ENCODE assay signal across 10 cellular contexts in the genomic region with DNA sequence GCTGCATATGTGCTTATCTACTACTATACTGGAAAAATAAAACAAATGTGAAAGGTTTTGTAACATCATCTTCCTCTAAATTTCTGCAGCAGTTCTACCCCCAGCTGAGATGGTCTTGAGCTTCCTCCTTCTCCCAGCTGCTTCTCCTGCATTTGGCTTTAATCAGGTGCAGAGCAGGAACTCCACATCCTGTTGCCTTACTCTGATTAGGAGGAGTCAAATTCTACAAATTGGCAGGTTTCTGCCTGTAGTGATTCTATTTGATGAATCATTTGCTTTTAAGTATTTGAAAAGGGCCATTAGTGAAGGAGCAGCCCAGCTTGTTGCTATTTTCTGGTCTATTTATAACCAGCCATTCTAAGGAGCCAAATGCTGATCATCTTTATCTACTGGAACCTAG.
DNase-seq lines count a peak whose midpoint lies in the region; ATAC-seq, FAIRE-seq and TF ChIP-seq lines count a peak whose summit lies in the region.
"Had no signal": no experiment of that assay in that cellular context is flagged by ENCODE, and none has a peak within 500 bp of the region (broad histone marks: within the 10 kb centered on the region; RNA-seq: fewer than 3 reads in every experiment).

No MANE protein-coding gene starts in this region.

- H3F3A ChIP-seq in SU-DHL-6 (ENCODE audit: insufficient read depth): no peaks in the 10 kb centered on the region

- ATAC-seq in GM19328 (IDR thresholded peaks at IDR 0.05; ENCODE audit: unreplicated experiment): no peak

- peaks cover 17% of the 10 kb centered on the region for H3K27me3 Mint-ChIP-seq in progenitor cell of endocrine pancreas

- H3K36me3 ChIP-seq in SU-DHL-6 (ENCODE audit: low read length): no peaks in the 10 kb centered on the region
- H3K36me3 ChIP-seq: sigmoid colon had no signal

- H3K4me3 ChIP-seq in SU-DHL-6 (ENCODE audit: insufficient read depth, low read length, poor library complexity, severe bottlenecking): no peak overlapping the region
- H3K4me3 ChIP-seq: sigmoid colon had no signal

- H3K9me3 Mint-ChIP-seq in progenitor cell of endocrine pancreas (ENCODE audit: low read depth): peaks cover 4% of the 10 kb centered on the region

- H3K36me3 Mint-ChIP-seq in progenitor cell of endocrine pancreas (ENCODE audit: insufficient read depth): peaks cover 1% of the 10 kb centered on the region

- H3K27me3 ChIP-seq in SU-DHL-6 (ENCODE audit: low read length): no peaks in the 10 kb centered on the region
- H3K27me3 ChIP-seq: sigmoid colon had no signal

- peaks cover 5% of the 10 kb centered on the region for H3K4me1 Mint-ChIP-seq in progenitor cell of endocrine pancreas (ENCODE audit: low read depth)

- FAIRE-seq in islet of Langerhans (lab: Jason Lieb, UNC): peak; percentile 30

- H3K4me2 ChIP-seq in SU-DHL-6 (ENCODE audit: low read depth, low read length, poor library complexity, severe bottlenecking): peak overlapping the region; percentile 13

- no peaks in the 10 kb centered on the region for H4K20me1 ChIP-seq in SU-DHL-6 (ENCODE audit: low read depth, low read length)

- H3K79me2 ChIP-seq in SU-DHL-6 (ENCODE audit: insufficient read depth, low read length): no peaks in the 10 kb centered on the region

- no peak overlapping the region for H3K27ac Mint-ChIP-seq in progenitor cell of endocrine pancreas

- no peaks in the 10 kb centered on the region for H3K9me2 ChIP-seq in SU-DHL-6 (replicated peaks; ENCODE audit: insufficient read depth, low read length)

- no peak overlapping the region for H2AFZ ChIP-seq in SU-DHL-6 (ENCODE audit: low read depth, low read length, severe bottlenecking)

- no peak overlapping the region for H3K9ac ChIP-seq in SU-DHL-6 (ENCODE audit: low read length)

- H3K9me3 ChIP-seq in SU-DHL-6 (ENCODE audit: insufficient read depth, low read length): no peaks in the 10 kb centered on the region
- H3K9me3 ChIP-seq: sigmoid colon had no signal

- H3K27ac ChIP-seq in SU-DHL-6 (ENCODE audit: low read depth, low read length): no peak overlapping the region
- H3K27ac ChIP-seq: sigmoid colon had no signal

- peak; percentile 72 for DNase-seq in EH (ENCODE audit: low read depth)
- peak; percentile 2 for DNase-seq in NAMALWA (ENCODE audit: low spot score)
- DNase-seq in progenitor cell of endocrine pancreas (ENCODE audit: low spot score, unreplicated experiment): no peak
- DNase-seq in HUDEP-2 (lab: John Stamatoyannopoulos, UW; ENCODE audit: unreplicated experiment in 76 of 76): no peak
- no peak for DNase-seq in HuH-7.5 (ENCODE audit: low spot score)
- DNase-seq: activated CD4-positive, CD25-positive, alpha-beta regulatory T cell had no signal

- TF ChIP-seq CTCF in SU-DHL-6 (IDR thresholded peaks at IDR 0.05; ENCODE audit: insufficient read depth, low read length, poor library complexity, severe bottlenecking): no peak
- TF ChIP-seq CTCF in progenitor cell of endocrine pancreas (IDR thresholded peaks at IDR 0.05; ENCODE audit: unreplicated experiment): no peak

- H3K4me3 Mint-ChIP-seq in progenitor cell of endocrine pancreas (ENCODE audit: low read depth): no peak overlapping the region

Comparison
In these comparisons a context has a peak if more than half of its experiments do, and no peak if none do; other contexts are left out.
1. DNase-seq: peak in EH (single experiment) and NAMALWA (single experiment); none in progenitor cell of endocrine pancreas (single experiment), HUDEP-2 (0 of 76) and HuH-7.5 (single experiment).